24 cellular contexts compared by ENCODE assay signal in genomic region chr1:15775706-15776105, GRCh38. TPM values are rescaled to one million over a fixed set of nuclear protein-coding genes. Genes with fewer than 3 reads are reported as not detected.
DNase-seq lines count a peak whose midpoint lies in the region; ATAC-seq and TF ChIP-seq lines count a peak whose summit lies in the region.
"Had no signal": no experiment of that assay in that cellular context is flagged by ENCODE, and none has a peak within 500 bp of the region (broad histone marks: within the 10 kb centered on the region; RNA-seq: fewer than 3 reads in every experiment).

No MANE protein-coding gene starts in this region.

- no peaks in the 10 kb centered on the region for H3K27me3 ChIP-seq in osteoblast (ENCODE audit: insufficient read depth, low read length)
- H3K27me3 ChIP-seq: BLaER1 treated with 17β-estradiol and CSF1 and Interleukin-3, amounts not matched to agents 10 nM and 100 nM; SJSA1 had no signal

- peaks cover 51% of the 10 kb centered on the region for H3K36me3 Mint-ChIP-seq in chondrocyte (ENCODE audit: low read depth)
- H3K36me3 Mint-ChIP-seq in type B pancreatic cell, result peaks cover 31% of the 10 kb centered on the region

- H3K4me1 Mint-ChIP-seq in chondrocyte (ENCODE audit: low read depth) (peaks cover 5% of the 10 kb centered on the region), type B pancreatic cell (ENCODE audit: unreplicated experiment) (peaks cover 12% of the 10 kb centered on the region)

- H3K9me3 Mint-ChIP-seq in chondrocyte (ENCODE audit: low read depth) (no peaks in the 10 kb centered on the region), type B pancreatic cell (no peaks in the 10 kb centered on the region)
- H3K9me3 Mint-ChIP-seq: CD4-positive, alpha-beta T cell; IgD-negative memory B cell had no signal

- no peak overlapping the region for H3K4me3 Mint-ChIP-seq in chondrocyte (ENCODE audit: unreplicated experiment)
- H3K4me3 Mint-ChIP-seq in type B pancreatic cell, result no peak overlapping the region
- H3K4me3 Mint-ChIP-seq: CD4-positive, alpha-beta T cell; IgD-negative memory B cell had no signal

- H3K36me3 ChIP-seq in osteoblast (ENCODE audit: insufficient read depth, low read length), result peaks cover 81% of the 10 kb centered on the region
- H3K36me3 ChIP-seq: BLaER1 treated with 17β-estradiol and CSF1 and Interleukin-3, amounts not matched to agents 10 nM and 100 nM had no signal

- H3K79me2 ChIP-seq in osteoblast (ENCODE audit: insufficient read depth, low read length), result no peaks in the 10 kb centered on the region

- peaks cover 5% of the 10 kb centered on the region for H4K20me1 ChIP-seq in osteoblast (ENCODE audit: insufficient read depth, low read length)
- H4K20me1 ChIP-seq: BLaER1 treated with 17β-estradiol and CSF1 and Interleukin-3, amounts not matched to agents 10 nM and 100 nM had no signal

- no peak overlapping the region for H3K4me3 ChIP-seq in osteoblast (ENCODE audit: insufficient read depth, low read length)
- H3K4me3 ChIP-seq: BLaER1 treated with 17β-estradiol and CSF1 and Interleukin-3, amounts not matched to agents 10 nM and 100 nM; SJSA1 had no signal

- no peak overlapping the region for H2AFZ ChIP-seq in osteoblast (ENCODE audit: low read length)

- TF ChIP-seq CTCF in chondrocyte (IDR thresholded peaks at IDR 0.05) (no peak), omental fat pad (IDR thresholded peaks at IDR 0.05) (no peak), type B pancreatic cell (conservative IDR thresholded peaks at IDR 0.05) (no peak), osteoblast (IDR thresholded peaks at IDR 0.05; ENCODE audit: extremely low read depth, low read depth, low read length) (no peak)

- H3K27ac Mint-ChIP-seq in chondrocyte (ENCODE audit: unreplicated experiment) (peak overlapping the region; percentile 70), type B pancreatic cell (peak overlapping the region; percentile 21)
- H3K27ac Mint-ChIP-seq: CD4-positive, alpha-beta T cell; IgD-negative memory B cell had no signal

- DNase-seq in NCI-H226 (peak; percentile 90), chondrocyte (ENCODE audit: low spot score) (no peak), omental fat pad (ENCODE audit: low spot score) (no peak), type B pancreatic cell (ENCODE audit: extremely low spot score, unreplicated experiment) (no peak), osteoblast (ENCODE audit: insufficient read length, low spot score, missing footprints) (no peak)
- DNase-seq in stimulated activated CD4-positive, alpha-beta T cell treated with anti-CD3 and anti-CD28 coated beads, Interleukin-4, amount 100 ng/mL, for 24 hours, result no peak
- DNase-seq: AML-193; CD4-positive, alpha-beta T cell; DMS53; H7; MV-4-11; NCI-H1105; NCI-H1436 treated with DMSO at 0.1 percent for 48 hours; NCI-H187 treated with DMSO at 0.1 percent for 48 hours; NCI-H446; NCI-H524 treated with DMSO at 0.1 percent for 48 hours; NCI-H774; Right ventricle myocardium superior had no signal

- H3K27me3 Mint-ChIP-seq in chondrocyte (ENCODE audit: low read depth), result no peaks in the 10 kb centered on the region
- no peaks in the 10 kb centered on the region for H3K27me3 Mint-ChIP-seq in type B pancreatic cell
- H3K27me3 Mint-ChIP-seq: CD4-positive, alpha-beta T cell had no signal

- H3K4me2 ChIP-seq in osteoblast (ENCODE audit: insufficient read depth, low read length), result no peak overlapping the region
- H3K4me2 ChIP-seq: BLaER1 treated with 17β-estradiol and CSF1 and Interleukin-3, amounts not matched to agents 10 nM and 100 nM had no signal

- ATAC-seq in omental fat pad (ENCODE audit: low FRiP score) (peak; percentile 45), HG03521 (IDR thresholded peaks at IDR 0.05; ENCODE audit: unreplicated experiment) (no peak)

- H3K4me1 ChIP-seq in osteoblast (ENCODE audit: insufficient read depth, low read length), result no peaks in the 10 kb centered on the region

- no peak overlapping the region for H3K27ac ChIP-seq in osteoblast (ENCODE audit: low read depth, low read length)
- H3K27ac ChIP-seq: BLaER1 treated with 17β-estradiol and CSF1 and Interleukin-3, amounts not matched to agents 10 nM and 100 nM; SJSA1 had no signal

- no peaks in the 10 kb centered on the region for H3K9me3 ChIP-seq in osteoblast (ENCODE audit: low read depth, low read length)
- H3K9me3 ChIP-seq: BLaER1 treated with 17β-estradiol and CSF1 and Interleukin-3, amounts not matched to agents 10 nM and 100 nM; SJSA1 had no signal

RNA-seq across cellular contexts. Expression of gene FBLIM1, which starts 17.1 kb away (rescaled TPM):
- total RNA-seq in chondrocyte (191 to 492 TPM (median 490 TPM) in 3 replicates), omental fat pad (10 to 100 TPM; 10.4 to 34.0 (median 17.4) TPM), type B pancreatic cell (ENCODE audit: low replicate concordance) (78.3 and 182 TPM in 2 replicates), osteoblast (108 and 121 TPM in 2 replicates)

RNA-seq across cellular contexts. Expression of gene UQCRHL, which starts 31.7 kb away (rescaled TPM):
- total RNA-seq in chondrocyte (1.3 to 1.5 TPM (median 1.3 TPM) in 3 replicates), omental fat pad (1 to 10 TPM in 2 of 4 donors, under 1 TPM in 2; 0.63 to 1.9 (median 0.95) TPM), type B pancreatic cell (ENCODE audit: low replicate concordance) (2.1 and 2.3 TPM in 2 replicates), osteoblast (1.1 and 1.5 TPM in 2 replicates)

RNA-seq across cellular contexts. Expression of gene TMEM82, which starts 33.4 kb away (rescaled TPM):
- not detected in 3 replicates for total RNA-seq in chondrocyte
- total RNA-seq in omental fat pad, result not detected
- total RNA-seq in type B pancreatic cell (ENCODE audit: low replicate concordance), result 1.1 TPM in 2 replicates
- not detected in 2 replicates for total RNA-seq in osteoblast
- total RNA-seq: CD4-positive, alpha-beta T cell; Daoy; G401; Right ventricle myocardium superior; SJSA1 had no signal

RNA-seq across cellular contexts. Expression of gene SLC25A34, which starts 39.6 kb away (rescaled TPM):
- 0.90 to 1.9 TPM (median 1.3 TPM) in 3 replicates for total RNA-seq in chondrocyte
- total RNA-seq in omental fat pad, result 10 to 100 TPM in 1 of 4 donors, 1 to 10 TPM in 2, under 1 TPM in 1; 0.82 to 13.1 (median 2.0) TPM
- total RNA-seq in type B pancreatic cell (ENCODE audit: low replicate concordance), result 2.4 and 3.8 TPM in 2 replicates
- total RNA-seq in osteoblast, result 1.4 and 1.5 TPM in 2 replicates
